ENCODE assay signal across 10 cellular contexts in the genomic region with DNA sequence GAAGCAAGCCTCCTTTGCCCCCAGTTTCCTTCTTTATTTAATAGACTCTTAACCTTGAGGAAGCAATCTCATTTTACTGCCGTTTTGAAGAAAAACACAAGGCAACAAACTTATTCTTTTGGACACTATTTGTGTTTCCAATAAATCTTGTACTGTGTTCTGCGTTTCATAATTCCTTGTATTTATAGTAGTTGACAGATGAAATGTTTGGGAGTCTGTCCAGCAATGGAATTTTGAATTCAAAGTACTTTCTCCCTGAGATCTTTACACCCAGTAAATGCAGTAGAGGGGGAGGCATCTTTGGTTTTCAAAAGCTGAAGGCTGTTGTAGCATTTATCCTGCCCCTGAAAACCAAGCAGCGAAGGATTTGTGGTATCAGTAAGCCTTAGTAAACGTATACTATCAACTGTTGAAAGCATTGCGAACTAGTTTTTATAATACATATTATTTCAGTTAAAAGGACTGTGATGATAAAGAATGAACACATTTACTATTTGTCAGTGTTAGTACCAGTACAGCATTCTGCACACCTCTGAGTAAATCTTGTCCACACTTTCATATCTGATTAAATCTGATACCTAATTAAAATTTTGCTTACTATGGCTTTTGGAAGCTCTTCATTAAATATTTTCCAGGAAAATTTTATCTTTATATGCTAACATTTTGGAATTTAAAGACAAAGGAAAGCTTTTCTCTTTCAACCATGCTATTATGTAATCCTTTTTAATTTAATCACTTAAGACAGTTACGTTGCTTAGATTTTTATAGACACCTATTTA.
A peak's percentile ranks its signal among the peaks of the same experiment; 100 is the strongest.
DNase-seq lines count a peak whose midpoint lies in the region; TF ChIP-seq lines count a peak whose summit lies in the region.
"Had no signal": no experiment of that assay in that cellular context is flagged by ENCODE, and none has a peak within 500 bp of the region (broad histone marks: within the 10 kb centered on the region; RNA-seq: fewer than 3 reads in every experiment).

No MANE protein-coding gene starts in this region.

- H3K27me3 ChIP-seq in left ventricle myocardium inferior (ENCODE audit: low read depth) (no peaks in the 10 kb centered on the region), subcutaneous abdominal adipose tissue (ENCODE audit: control insufficient read depth in 5 of 5, insufficient read depth in 4 of 5, low read length in 5 of 5) (no peaks in the 10 kb centered on the region)
- H3K27me3 ChIP-seq: BLaER1 had no signal

- H3K27ac ChIP-seq in left ventricle myocardium inferior (replicated peaks): peak overlapping the region; percentile 95
- H3K27ac ChIP-seq in subcutaneous abdominal adipose tissue (ENCODE audit: low read depth, low read length): peak overlapping the region; percentile 89
- H3K27ac ChIP-seq: BLaER1, HL-60 had no signal

- no peak for TF ChIP-seq POLR2A in erythroblast (IDR thresholded peaks at IDR 0.05; ENCODE audit: low read length)

- H3K4me1 ChIP-seq in left ventricle myocardium inferior (peaks cover 70% of the 10 kb centered on the region), subcutaneous abdominal adipose tissue (ENCODE audit: control insufficient read depth in 5 of 5, insufficient read depth in 5 of 5, low read length in 5 of 5) (peaks cover 2 to 29% (median 19%) of the 10 kb centered on the region in 5 donors)

- intact Hi-C loops in activated T-helper 2 cell treated with anti-CD3 and anti-CD28 coated beads, Interferon-gamma antibody, Interleukin-2, Interleukin-4, amounts not matched to agents 10 μg/mL and 5 μg/mL and 100 μg/mL, durations not matched to agents 14 hours and 24 hours and 36 hours (cut with micrococcal nuclease): no loop called here
- intact Hi-C loops in left ventricle myocardium inferior (cut with micrococcal nuclease): no loop called here

- H3K9me3 ChIP-seq in left ventricle myocardium inferior (replicated peaks) (no peaks in the 10 kb centered on the region), subcutaneous abdominal adipose tissue (ENCODE audit: control insufficient read depth in 5 of 5, low read length in 5 of 5) (no peaks in the 10 kb centered on the region)

- H3K9me3 Mint-ChIP-seq in activated T-helper 2 cell treated with anti-CD3 and anti-CD28 coated beads, Interferon-gamma antibody, Interleukin-2, Interleukin-4, amounts not matched to agents 10 μg/mL and 5 μg/mL and 100 μg/mL, durations not matched to agents 14 hours and 24 hours and 36 hours: no peaks in the 10 kb centered on the region

- peak overlapping the region; percentile 58 for H3K4me3 Mint-ChIP-seq in activated T-helper 2 cell treated with anti-CD3 and anti-CD28 coated beads, Interferon-gamma antibody, Interleukin-2, Interleukin-4, amounts not matched to agents 10 μg/mL and 5 μg/mL and 100 μg/mL, durations not matched to agents 14 hours and 24 hours and 36 hours (ENCODE audit: low read depth)

- peak overlapping the region; percentile 69 for H3K4me3 ChIP-seq in left ventricle myocardium inferior
- H3K4me3 ChIP-seq in subcutaneous abdominal adipose tissue (ENCODE audit: low read depth in 1 of 5, low read length in 5 of 5): peak overlapping the region; percentile 76 to 96 (median 92)
- H3K4me3 ChIP-seq: BLaER1 had no signal

- peaks cover 23% of the 10 kb centered on the region for H3K36me3 Mint-ChIP-seq in activated T-helper 2 cell treated with anti-CD3 and anti-CD28 coated beads, Interferon-gamma antibody, Interleukin-2, Interleukin-4, amounts not matched to agents 10 μg/mL and 5 μg/mL and 100 μg/mL, durations not matched to agents 14 hours and 24 hours and 36 hours (ENCODE audit: low read depth)

- H3K9ac ChIP-seq in subcutaneous abdominal adipose tissue (ENCODE audit: low read length in 5 of 5): peak overlapping the region; percentile 57 to 90 (median 79)
- H3K9ac ChIP-seq: BLaER1 had no signal

- no peaks in the 10 kb centered on the region for H3K27me3 Mint-ChIP-seq in activated T-helper 2 cell treated with anti-CD3 and anti-CD28 coated beads, Interferon-gamma antibody, Interleukin-2, Interleukin-4, amounts not matched to agents 10 μg/mL and 5 μg/mL and 100 μg/mL, durations not matched to agents 14 hours and 24 hours and 36 hours (ENCODE audit: low read depth)

- H3K36me3 ChIP-seq in left ventricle myocardium inferior (peaks cover 10% of the 10 kb centered on the region), subcutaneous abdominal adipose tissue (ENCODE audit: control insufficient read depth in 5 of 5, insufficient read depth in 5 of 5, low read length in 5 of 5) (peaks cover 0 to 7% (median 0%) of the 10 kb centered on the region in 5 donors)

- no peak overlapping the region for H3K27ac Mint-ChIP-seq in activated T-helper 2 cell treated with anti-CD3 and anti-CD28 coated beads, Interferon-gamma antibody, Interleukin-2, Interleukin-4, amounts not matched to agents 10 μg/mL and 5 μg/mL and 100 μg/mL, durations not matched to agents 14 hours and 24 hours and 36 hours

- in situ Hi-C loops in ACHN (cut with HindIII; ENCODE audit: low pct_ligation_motif_present, low pct_unique_long_range_greater_than_20kb, low sequenced_read_pairs): no loop called here

- no peak for TF ChIP-seq CTCF in left ventricle myocardium inferior (IDR thresholded peaks at IDR 0.05; ENCODE audit: borderline replicate concordance)

- peaks cover 4% of the 10 kb centered on the region for H3K4me1 Mint-ChIP-seq in activated T-helper 2 cell treated with anti-CD3 and anti-CD28 coated beads, Interferon-gamma antibody, Interleukin-2, Interleukin-4, amounts not matched to agents 10 μg/mL and 5 μg/mL and 100 μg/mL, durations not matched to agents 14 hours and 24 hours and 36 hours (ENCODE audit: low read depth)

- DNase-seq in NCI-H1694 treated with DMSO at 0.1 percent for 48 hours (lab: John Stamatoyannopoulos, UW) (peak; percentile 65), NCI-H1694 (lab: John Stamatoyannopoulos, UW) (no peak), left ventricle myocardium inferior (no peak), amygdala (lab: John Stamatoyannopoulos, UW) (no peak), ACHN (no peak), erythroblast (lab: John Stamatoyannopoulos, UW) (no peak)
- DNase-seq in activated T-helper 2 cell treated with anti-CD3 and anti-CD28 coated beads, Interferon-gamma antibody, Interleukin-2, Interleukin-4, amounts not matched to agents 10 μg/mL and 5 μg/mL and 100 μg/mL, durations not matched to agents 14 hours and 24 hours and 36 hours (ENCODE audit: low spot score): no peak
